In genomic region chrY:7310482-7311269, GRCh38 we compare ENCODE assay signal across 12 cellular contexts.
A peak's percentile ranks its signal among the peaks of the same experiment; 100 is the strongest.
DNase-seq lines count a peak whose midpoint lies in the region; ATAC-seq, FAIRE-seq and TF ChIP-seq lines count a peak whose summit lies in the region.
"Had no signal": no experiment of that assay in that cellular context is flagged by ENCODE, and none has a peak within 500 bp of the region (broad histone marks: within the 10 kb centered on the region; RNA-seq: fewer than 3 reads in every experiment).

No MANE protein-coding gene starts in this region.

- H3K9me3 ChIP-seq in CD4-positive, CD25-positive, alpha-beta regulatory T cell (ENCODE audit: control insufficient read depth in 2 of 2, low read length in 2 of 2), result no peaks in the 10 kb centered on the region

- no peaks in the 10 kb centered on the region for H3K36me3 Mint-ChIP-seq in CD4-positive, CD25-positive, alpha-beta regulatory T cell
- peaks cover 97% of the 10 kb centered on the region for H3K36me3 Mint-ChIP-seq in activated T-helper 17 cell treated with anti-CD3 and anti-CD28 coated beads, Interleukin-2, amount 50 U/mL, for 72 hours (ENCODE audit: low read depth)
- no peaks in the 10 kb centered on the region for H3K36me3 Mint-ChIP-seq in natural killer cell treated with Interleukin-12 subunit alpha and Interleukin-12 subunit beta and Interleukin-15 and Interleukin-18, amount 100 ng/mL, for 72 hours

- H3K27ac ChIP-seq in CD4-positive, CD25-positive, alpha-beta regulatory T cell (ENCODE audit: insufficient read depth, low read length, poor library complexity, severe bottlenecking), result peak overlapping the region; percentile 23

- H3K4me1 ChIP-seq in CD4-positive, CD25-positive, alpha-beta regulatory T cell (ENCODE audit: control insufficient read depth, insufficient read depth, low read length, poor library complexity, severe bottlenecking), result no peaks in the 10 kb centered on the region

- DNase-seq in CD4-positive, CD25-positive, alpha-beta regulatory T cell, result peak in 1 of 3 donors; percentile 25
- DNase-seq in HS-5 (ENCODE audit: low read depth), result peak; percentile 6
- DNase-seq in natural killer cell treated with Interleukin-12 subunit alpha and Interleukin-12 subunit beta and Interleukin-15 and Interleukin-18, amount 100 ng/mL, for 72 hours (ENCODE audit: low spot score), result no peak
- DNase-seq in GM19239 (ENCODE audit: insufficient read length, low spot score), result no peak
- DNase-seq in NCI-H146 treated with DMSO at 0.1 percent for 48 hours (lab: John Stamatoyannopoulos, UW; ENCODE audit: unreplicated experiment), result no peak
- no peak for DNase-seq in GM13977 (ENCODE audit: low spot score)
- no peak for DNase-seq in GM12892 (ENCODE audit: insufficient read length)
- DNase-seq: C1 segment of cervical spinal cord, KG1, left colon, posterior cingulate gyrus had no signal

- no peak overlapping the region for H3K4me3 Mint-ChIP-seq in CD4-positive, CD25-positive, alpha-beta regulatory T cell
- H3K4me3 Mint-ChIP-seq in activated T-helper 17 cell treated with anti-CD3 and anti-CD28 coated beads, Interleukin-2, amount 50 U/mL, for 72 hours, result peak overlapping the region; percentile 61
- H3K4me3 Mint-ChIP-seq in natural killer cell treated with Interleukin-12 subunit alpha and Interleukin-12 subunit beta and Interleukin-15 and Interleukin-18, amount 100 ng/mL, for 72 hours, result peak overlapping the region; percentile 47

- in situ Hi-C loops in GM13977 (cut with MboI; ENCODE audit: low pct_unique_long_range_greater_than_20kb, low sequenced_read_pairs, unreplicated experiment), result no loop called here

- no peaks in the 10 kb centered on the region for H3K27me3 Mint-ChIP-seq in CD4-positive, CD25-positive, alpha-beta regulatory T cell
- H3K27me3 Mint-ChIP-seq in activated T-helper 17 cell treated with anti-CD3 and anti-CD28 coated beads, Interleukin-2, amount 50 U/mL, for 72 hours, result no peaks in the 10 kb centered on the region
- no peaks in the 10 kb centered on the region for H3K27me3 Mint-ChIP-seq in natural killer cell treated with Interleukin-12 subunit alpha and Interleukin-12 subunit beta and Interleukin-15 and Interleukin-18, amount 100 ng/mL, for 72 hours

- peak overlapping the region in 1 of 3 donors; percentile 12 for H3K27ac Mint-ChIP-seq in CD4-positive, CD25-positive, alpha-beta regulatory T cell
- H3K27ac Mint-ChIP-seq in activated T-helper 17 cell treated with anti-CD3 and anti-CD28 coated beads, Interleukin-2, amount 50 U/mL, for 72 hours, result peak overlapping the region; percentile 82
- peak overlapping the region in 1 of 2 donors; percentile 68 for H3K27ac Mint-ChIP-seq in natural killer cell treated with Interleukin-12 subunit alpha and Interleukin-12 subunit beta and Interleukin-15 and Interleukin-18, amount 100 ng/mL, for 72 hours

- FAIRE-seq in GM19239 (lab: Jason Lieb, UNC) (no peak), GM12892 (lab: Jason Lieb, UNC) (no peak)

- H3K36me3 ChIP-seq in CD4-positive, CD25-positive, alpha-beta regulatory T cell (ENCODE audit: control insufficient read depth, insufficient read depth, low read length), result peaks cover under 1% of the 10 kb centered on the region

- H3K4me1 Mint-ChIP-seq in CD4-positive, CD25-positive, alpha-beta regulatory T cell, result peaks cover 0 to 39% (median 10%) of the 10 kb centered on the region in 4 donors
- H3K4me1 Mint-ChIP-seq in activated T-helper 17 cell treated with anti-CD3 and anti-CD28 coated beads, Interleukin-2, amount 50 U/mL, for 72 hours, result peaks cover 30% of the 10 kb centered on the region
- peaks cover 0 to 27% of the 10 kb centered on the region in 2 donors for H3K4me1 Mint-ChIP-seq in natural killer cell treated with Interleukin-12 subunit alpha and Interleukin-12 subunit beta and Interleukin-15 and Interleukin-18, amount 100 ng/mL, for 72 hours (ENCODE audit: low read depth in 2 of 2)

- H3K4me3 ChIP-seq in CD4-positive, CD25-positive, alpha-beta regulatory T cell (ENCODE audit: low read depth, low read length), result peak overlapping the region; percentile 48

- ATAC-seq in CD4-positive, CD25-positive, alpha-beta regulatory T cell (ENCODE audit: low read depth in 2 of 2), result peak; percentile 99 to 100
- peak; percentile 95 for ATAC-seq in activated T-helper 17 cell treated with anti-CD3 and anti-CD28 coated beads, Interleukin-2, amount 50 U/mL, for 72 hours (replicated peaks)
- ATAC-seq in natural killer cell treated with Interleukin-12 subunit alpha and Interleukin-12 subunit beta and Interleukin-15 and Interleukin-18, amount 100 ng/mL, for 72 hours, result peak in 1 of 2 donors; percentile 98
- ATAC-seq: left colon had no signal

- no peaks in the 10 kb centered on the region for H3K9me3 Mint-ChIP-seq in CD4-positive, CD25-positive, alpha-beta regulatory T cell
- no peaks in the 10 kb centered on the region for H3K9me3 Mint-ChIP-seq in activated T-helper 17 cell treated with anti-CD3 and anti-CD28 coated beads, Interleukin-2, amount 50 U/mL, for 72 hours
- H3K9me3 Mint-ChIP-seq in natural killer cell treated with Interleukin-12 subunit alpha and Interleukin-12 subunit beta and Interleukin-15 and Interleukin-18, amount 100 ng/mL, for 72 hours, result no peaks in the 10 kb centered on the region

- TF ChIP-seq CTCF in GM13977 (IDR thresholded peaks at IDR 0.05; ENCODE audit: extremely low read depth, insufficient read depth, missing control alignments), result no peak

- H3K27me3 ChIP-seq in CD4-positive, CD25-positive, alpha-beta regulatory T cell (ENCODE audit: control insufficient read depth, insufficient read depth, low read length), result no peaks in the 10 kb centered on the region

- TF ChIP-seq POLR2A in GM12892 (IDR thresholded peaks at IDR 0.05; ENCODE audit: low read depth, low read length), result no peak

Comparison
In these comparisons a context has a peak if more than half of its experiments do, and no peak if none do; other contexts are left out.
1. H3K4me3 Mint-ChIP-seq: peak in activated T-helper 17 cell treated with anti-CD3 and anti-CD28 coated beads, Interleukin-2, amount 50 U/mL, for 72 hours (single experiment) and natural killer cell treated with Interleukin-12 subunit alpha and Interleukin-12 subunit beta and Interleukin-15 and Interleukin-18, amount 100 ng/mL, for 72 hours (single experiment); none in CD4-positive, CD25-positive, alpha-beta regulatory T cell (0 of 4).